In the genomic region with DNA sequence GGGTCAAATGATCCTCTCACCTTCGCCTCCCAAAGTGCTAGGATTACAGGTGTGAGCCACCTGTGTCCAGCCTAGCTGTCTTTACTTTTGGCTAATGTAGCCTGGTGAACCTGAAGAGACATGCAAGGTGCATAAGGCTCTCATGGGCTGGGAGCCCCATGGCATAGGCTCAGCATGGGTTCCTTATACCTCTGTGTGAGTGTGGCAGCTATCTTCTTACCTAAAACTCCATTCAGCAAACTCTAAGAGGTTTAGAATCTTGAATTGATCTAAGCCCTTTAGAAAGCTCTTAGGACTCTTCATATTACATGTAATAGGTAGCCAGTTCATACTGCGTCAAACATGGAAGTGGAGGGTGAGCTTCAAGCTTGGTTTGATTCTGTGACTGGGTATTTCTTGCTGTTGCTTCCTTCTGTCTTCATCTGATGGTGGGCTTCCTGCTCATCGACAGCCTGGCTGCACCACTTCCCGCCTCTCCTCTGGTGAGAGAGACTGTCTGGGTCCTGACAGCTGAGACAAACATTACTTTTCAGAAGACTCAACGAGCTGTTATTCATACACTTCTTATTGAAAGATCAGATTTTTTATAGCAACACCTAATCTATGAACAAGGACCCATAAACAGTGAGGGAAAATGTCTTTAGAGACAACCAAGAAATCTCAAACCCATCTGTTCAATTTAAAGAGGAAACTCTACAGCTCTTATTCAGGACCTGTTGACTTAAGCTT, we compare ENCODE assay signal across 16 cellular contexts. TPM values are rescaled to one million over a fixed set of nuclear protein-coding genes. Genes with fewer than 3 reads are reported as not detected.
A peak's percentile ranks its signal among the peaks of the same experiment; 100 is the strongest.
DNase-seq lines count a peak whose midpoint lies in the region; ATAC-seq and TF ChIP-seq lines count a peak whose summit lies in the region.
"Had no signal": no experiment of that assay in that cellular context is flagged by ENCODE, and none has a peak within 500 bp of the region (broad histone marks: within the 10 kb centered on the region; RNA-seq: fewer than 3 reads in every experiment).

No MANE protein-coding gene starts in this region.

- TF ChIP-seq CTCF in OCI-LY7 (conservative IDR thresholded peaks at IDR 0.05; ENCODE audit: low read length): no peak
- TF ChIP-seq CTCF in chondrocyte (IDR thresholded peaks at IDR 0.05): no peak
- no peak for TF ChIP-seq CTCF in sigmoid colon (IDR thresholded peaks at IDR 0.05)
- TF ChIP-seq CTCF in GM13976 (IDR thresholded peaks at IDR 0.05; ENCODE audit: borderline replicate concordance, control extremely low read depth, extremely low read depth, insufficient read depth, missing control alignments): no peak

- CTCF ChIA-PET in OCI-LY7 (lab: Charles Lee; ENCODE audit: unreplicated experiment): interaction anchor here (1.0 kb wide), 1 partner anchor 75 kb away, joined by 3 read pairs; no protein-coding TSS in a partner anchor

- 40 to 53% methylated on average over 5 of the region's 5 CpGs for WGBS in sigmoid colon, 2 donors

- peaks cover 15% of the 10 kb centered on the region for H3K4me1 ChIP-seq in OCI-LY7 (ENCODE audit: insufficient read depth, low read length, poor library complexity, severe bottlenecking)
- peaks cover 0 to 12% (median 10%) of the 10 kb centered on the region in 4 donors for H3K4me1 ChIP-seq in sigmoid colon

- H3K27me3 Mint-ChIP-seq in activated CD4-positive, alpha-beta T cell treated with anti-CD3 and anti-CD28 coated beads, Interleukin-2, amount 10 ng/mL, durations not matched to agents 24 days and 14 days: no peaks in the 10 kb centered on the region
- H3K27me3 Mint-ChIP-seq in chondrocyte (ENCODE audit: low read depth): no peaks in the 10 kb centered on the region
- H3K27me3 Mint-ChIP-seq: stimulated activated memory B cell treated with anti-CD40 and anti-IgM and Interleukin-4, amounts not matched to agents 10 μg/mL and 1 μg/mL and 100 μg/mL, for 72 hours had no signal

- H3K4me3 Mint-ChIP-seq in activated CD4-positive, alpha-beta T cell treated with anti-CD3 and anti-CD28 coated beads, Interleukin-2, amount 10 ng/mL, durations not matched to agents 24 days and 14 days: peak overlapping the region; percentile 0
- H3K4me3 Mint-ChIP-seq in chondrocyte (ENCODE audit: unreplicated experiment): no peak overlapping the region
- H3K4me3 Mint-ChIP-seq: stimulated activated memory B cell treated with anti-CD40 and anti-IgM and Interleukin-4, amounts not matched to agents 10 μg/mL and 1 μg/mL and 100 μg/mL, for 72 hours had no signal

- no peaks in the 10 kb centered on the region for H3K36me3 Mint-ChIP-seq in activated CD4-positive, alpha-beta T cell treated with anti-CD3 and anti-CD28 coated beads, Interleukin-2, amount 10 ng/mL, durations not matched to agents 24 days and 14 days (ENCODE audit: low read depth)
- H3K36me3 Mint-ChIP-seq in chondrocyte (ENCODE audit: low read depth): no peaks in the 10 kb centered on the region
- H3K36me3 Mint-ChIP-seq: stimulated activated memory B cell treated with anti-CD40 and anti-IgM and Interleukin-4, amounts not matched to agents 10 μg/mL and 1 μg/mL and 100 μg/mL, for 72 hours had no signal

- H3K4me3 ChIP-seq in OCI-LY7 (ENCODE audit: low read depth, low read length, poor library complexity, severe bottlenecking) (no peak overlapping the region), sigmoid colon (no peak overlapping the region)
- H3K4me3 ChIP-seq: left ventricle myocardium inferior had no signal

- H3K4me2 ChIP-seq in OCI-LY7 (ENCODE audit: low read length): no peak overlapping the region

- TF ChIP-seq EP300 in sigmoid colon (IDR thresholded peaks at IDR 0.05): no peak

- H3K27ac ChIP-seq in OCI-LY7 (ENCODE audit: low read depth, low read length, poor library complexity, severe bottlenecking) (no peak overlapping the region), sigmoid colon (no peak overlapping the region)
- H3K27ac ChIP-seq: left ventricle myocardium inferior had no signal

- no peaks in the 10 kb centered on the region for H3K9me2 ChIP-seq in OCI-LY7 (ENCODE audit: insufficient read depth, low read length)

- ATAC-seq in HG02973 (IDR thresholded peaks at IDR 0.05; ENCODE audit: unreplicated experiment): no peak
- ATAC-seq: stimulated activated memory B cell treated with anti-CD40 and anti-IgM and Interleukin-4, amounts not matched to agents 10 μg/mL and 1 μg/mL and 100 μg/mL, for 72 hours had no signal

- no peak overlapping the region for H3K27ac Mint-ChIP-seq in activated CD4-positive, alpha-beta T cell treated with anti-CD3 and anti-CD28 coated beads, Interleukin-2, amount 10 ng/mL, durations not matched to agents 24 days and 14 days
- no peak overlapping the region for H3K27ac Mint-ChIP-seq in chondrocyte (ENCODE audit: unreplicated experiment)
- H3K27ac Mint-ChIP-seq: stimulated activated memory B cell treated with anti-CD40 and anti-IgM and Interleukin-4, amounts not matched to agents 10 μg/mL and 1 μg/mL and 100 μg/mL, for 72 hours had no signal

- no peaks in the 10 kb centered on the region for H3K9me3 ChIP-seq in OCI-LY7 (ENCODE audit: low read length)
- no peaks in the 10 kb centered on the region for H3K9me3 ChIP-seq in sigmoid colon
- H3K9me3 ChIP-seq: left ventricle myocardium inferior had no signal

- DNase-seq in activated CD4-positive, alpha-beta T cell treated with anti-CD3 and anti-CD28 coated beads, Interleukin-2, amount 10 ng/mL, durations not matched to agents 24 days and 14 days: no peak
- no peak for DNase-seq in activated CD4-positive, alpha-beta T cell treated with anti-CD3 and anti-CD28 coated beads, Interleukin-2, amount 50 U/mL, for 1 hour
- DNase-seq in OCI-LY7 (ENCODE audit: low spot score): peak; percentile 33
- peak; percentile 26 for DNase-seq in chondrocyte (ENCODE audit: low spot score)
- peak; percentile 6 for DNase-seq in sigmoid colon
- DNase-seq in GM13976 (ENCODE audit: low spot score): no peak
- no peak for DNase-seq in anterior cingulate cortex (lab: John Stamatoyannopoulos, UW)
- DNase-seq: ACHN; activated CD4-positive, CD25-positive, alpha-beta regulatory T cell treated with anti-CD3 and anti-CD28 coated beads, Interleukin-2, amount 50 U/mL, for 72 hours; activated T-cell treated with anti-CD3 and anti-CD28 coated beads, Interleukin-2, amount 50 U/mL, for 1 hour; amniotic stem cell; left ventricle myocardium inferior; NCI-H1092 treated with DMSO at 0.1 percent for 48 hours; NCI-H345 had no signal

- no peaks in the 10 kb centered on the region for H3K9me3 Mint-ChIP-seq in activated CD4-positive, alpha-beta T cell treated with anti-CD3 and anti-CD28 coated beads, Interleukin-2, amount 10 ng/mL, durations not matched to agents 24 days and 14 days
- no peaks in the 10 kb centered on the region for H3K9me3 Mint-ChIP-seq in chondrocyte (ENCODE audit: low read depth)
- H3K9me3 Mint-ChIP-seq: stimulated activated memory B cell treated with anti-CD40 and anti-IgM and Interleukin-4, amounts not matched to agents 10 μg/mL and 1 μg/mL and 100 μg/mL, for 72 hours had no signal

- POLR2A ChIA-PET in OCI-LY7 (lab: Charles Lee): interaction anchor here (0.6 to 0.9 kb wide), 6 partner anchors 13 to 717 kb away, joined by 3 to 6 read pairs (median 4); no protein-coding TSS in a partner anchor

- peak overlapping the region; percentile 35; the same call in 1 of the 2 replicates for H2AFZ ChIP-seq in OCI-LY7 (ENCODE audit: low read length)

- in situ Hi-C loops in GM13976 (cut with MboI; ENCODE audit: low sequenced_read_pairs, unreplicated experiment): no loop called here

- H3K27me3 ChIP-seq in sigmoid colon: no peaks in the 10 kb centered on the region

- H3K79me2 ChIP-seq in OCI-LY7 (ENCODE audit: insufficient read depth, low read depth, low read length): no peaks in the 10 kb centered on the region

- H3K4me1 Mint-ChIP-seq in activated CD4-positive, alpha-beta T cell treated with anti-CD3 and anti-CD28 coated beads, Interleukin-2, amount 10 ng/mL, durations not matched to agents 24 days and 14 days: peaks cover 10% of the 10 kb centered on the region
- peaks cover 9% of the 10 kb centered on the region for H3K4me1 Mint-ChIP-seq in chondrocyte (ENCODE audit: low read depth)

- intact Hi-C loops in activated CD4-positive, alpha-beta T cell treated with anti-CD3 and anti-CD28 coated beads, Interleukin-2, amount 10 ng/mL, durations not matched to agents 24 days and 14 days (cut with micrococcal nuclease): no loop called here
- intact Hi-C loops in OCI-LY7 (cut with micrococcal nuclease; ENCODE audit: unreplicated experiment): no loop called here
- intact Hi-C loops in sigmoid colon (cut with DNase I): no loop called here

- no peaks in the 10 kb centered on the region for H4K20me1 ChIP-seq in OCI-LY7 (ENCODE audit: insufficient read depth, low read length)

- H3K36me3 ChIP-seq in OCI-LY7 (ENCODE audit: insufficient read depth, low read length) (no peaks in the 10 kb centered on the region), sigmoid colon (no peaks in the 10 kb centered on the region)
- H3K36me3 ChIP-seq: left ventricle myocardium inferior had no signal

- TF ChIP-seq POLR2A in sigmoid colon (IDR thresholded peaks at IDR 0.05): no peak

- no TSS peak for BruUV-seq in OCI-LY7 (replicated peaks; lab: Mats Ljungman, UMichigan)

RNA-seq across cellular contexts. Expression of gene TKT, which starts 19.3 kb away (rescaled TPM):
- total RNA-seq in activated CD4-positive, alpha-beta T cell treated with anti-CD3 and anti-CD28 coated beads, Interleukin-2, amount 10 ng/mL, durations not matched to agents 24 days and 14 days: 377 and 379 TPM in 2 replicates
- 248 and 325 TPM in 2 replicates for total RNA-seq in OCI-LY7 (2014; rRNA removed; shearing (Covaris generic))
- total RNA-seq in OCI-LY7 (2022) (386 and 415 TPM in 2 replicates), chondrocyte (165 to 299 TPM (median 169 TPM) in 3 replicates), sigmoid colon (100 to 1,000 TPM; 138 to 253 (median 185) TPM)
- 100 to 1,000 TPM in 2 of 3 donors, 10 to 100 TPM in 1; 88.9 to 305 (median 102) TPM for polyA plus RNA-seq in sigmoid colon

Comparison
In these comparisons a context has a peak if more than half of its experiments do, and no peak if none do; other contexts are left out.
1. DNase-seq: peak in OCI-LY7 (single experiment), chondrocyte (single experiment) and sigmoid colon (single experiment); none in activated CD4-positive, alpha-beta T cell treated with anti-CD3 and anti-CD28 coated beads, Interleukin-2, amount 10 ng/mL, durations not matched to agents 24 days and 14 days (single experiment), activated CD4-positive, alpha-beta T cell treated with anti-CD3 and anti-CD28 coated beads, Interleukin-2, amount 50 U/mL, for 1 hour (single experiment), GM13976 (single experiment) and anterior cingulate cortex (0 of 58).